10 cellular contexts compared by ENCODE assay signal in the genomic region with DNA sequence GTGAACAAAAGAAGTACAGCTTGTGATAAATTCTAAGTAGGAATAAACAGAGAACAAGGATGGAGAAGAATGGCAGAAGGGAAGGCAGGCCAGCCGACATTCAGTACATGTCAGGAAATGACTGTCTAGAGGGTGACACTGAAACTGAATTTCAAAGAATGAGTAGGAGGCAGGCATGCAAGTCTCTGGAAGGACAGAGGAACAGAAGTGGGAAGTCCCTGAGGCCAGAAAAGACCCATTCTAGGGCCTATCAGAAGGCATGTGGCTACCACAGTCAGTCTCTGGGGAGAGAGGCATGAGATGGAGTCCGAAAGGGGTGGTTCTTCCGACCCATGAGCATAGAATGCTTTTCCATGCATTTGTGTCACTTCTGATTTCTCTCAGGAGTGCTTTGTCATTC.
DNase-seq lines count a peak whose midpoint lies in the region; ATAC-seq, FAIRE-seq and TF ChIP-seq lines count a peak whose summit lies in the region.
"Had no signal": no experiment of that assay in that cellular context is flagged by ENCODE, and none has a peak within 500 bp of the region (broad histone marks: within the 10 kb centered on the region; RNA-seq: fewer than 3 reads in every experiment).

No MANE protein-coding gene starts in this region.

- no peak overlapping the region for H3K4me3 ChIP-seq in hepatocyte
- H3K4me3 ChIP-seq: tibial nerve had no signal

- H3K9me3 ChIP-seq in hepatocyte (ENCODE audit: low read depth), result no peaks in the 10 kb centered on the region
- H3K9me3 ChIP-seq: tibial nerve had no signal

- 71% methylated on average over 3 of the region's 3 CpGs for WGBS in hepatocyte (ENCODE audit: low lambda C conversion rate, missing lambda C conversion rate)

- H3K27ac ChIP-seq in hepatocyte, result no peak overlapping the region
- H3K27ac ChIP-seq: tibial nerve had no signal

- H2AFZ ChIP-seq in hepatocyte, result no peak overlapping the region

- no peaks in the 10 kb centered on the region for H3K36me3 ChIP-seq in hepatocyte (replicated peaks; ENCODE audit: insufficient read depth, low read depth)
- H3K36me3 ChIP-seq: tibial nerve had no signal

- H4K20me1 ChIP-seq in hepatocyte (ENCODE audit: insufficient read depth, poor library complexity, severe bottlenecking), result no peaks in the 10 kb centered on the region

- peak overlapping the region; percentile 65 for H3K4me2 ChIP-seq in hepatocyte

- no peak for TF ChIP-seq CTCF in hepatocyte (IDR thresholded peaks at IDR 0.05; ENCODE audit: poor library complexity)

- DNase-seq in hepatocyte (ENCODE audit: low spot score) (no peak), NCI-H774 (lab: John Stamatoyannopoulos, UW) (no peak), NCI-H2227 (lab: John Stamatoyannopoulos, UW; ENCODE audit: unreplicated experiment) (no peak), NCI-H187 treated with DMSO at 0.1 percent for 48 hours (lab: John Stamatoyannopoulos, UW) (no peak), urothelium cell line (ENCODE audit: low spot score) (no peak)

- ATAC-seq in GM18511 (IDR thresholded peaks at IDR 0.05; ENCODE audit: unreplicated experiment), result peak; percentile 95
- ATAC-seq in GM21423 (IDR thresholded peaks at IDR 0.05; ENCODE audit: unreplicated experiment), result peak; percentile 96
- ATAC-seq in HG03066 (IDR thresholded peaks at IDR 0.05; ENCODE audit: low read depth, unreplicated experiment), result peak; percentile 83

- H3K9me2 ChIP-seq in hepatocyte (replicated peaks; ENCODE audit: insufficient read depth), result no peaks in the 10 kb centered on the region

- FAIRE-seq in urothelium cell line (lab: Jason Lieb, UNC), result no peak
- FAIRE-seq: H54 had no signal

- H3K79me2 ChIP-seq in hepatocyte, result no peaks in the 10 kb centered on the region

- H3K27me3 ChIP-seq in hepatocyte, result no peaks in the 10 kb centered on the region
- H3K27me3 ChIP-seq: tibial nerve had no signal

- H3K4me1 ChIP-seq in hepatocyte (ENCODE audit: insufficient read depth), result no peaks in the 10 kb centered on the region
- H3K4me1 ChIP-seq: tibial nerve had no signal
